In genomic region chr4:8920289-8920965, GRCh38 we compare ENCODE assay signal across 24 cellular contexts. TPM values are rescaled to one million over a fixed set of nuclear protein-coding genes. Genes with fewer than 3 reads are reported as not detected.
DNase-seq lines count a peak whose midpoint lies in the region; ATAC-seq and TF ChIP-seq lines count a peak whose summit lies in the region.
"Had no signal": no experiment of that assay in that cellular context is flagged by ENCODE, and none has a peak within 500 bp of the region (broad histone marks: within the 10 kb centered on the region; RNA-seq: fewer than 3 reads in every experiment).

No MANE protein-coding gene starts in this region.

- H3K4me1 Mint-ChIP-seq in progenitor cell of endocrine pancreas (ENCODE audit: low read depth) = no peaks in the 10 kb centered on the region
- H3K4me1 Mint-ChIP-seq: activated CD4-positive, alpha-beta T cell treated with anti-CD3 and anti-CD28 coated beads, Interleukin-2, amount 10 ng/mL, durations not matched to agents 7 days and 5 days; endodermal cell had no signal

- in situ Hi-C loops in GM13976 (cut with MboI; ENCODE audit: low sequenced_read_pairs, unreplicated experiment) = loop anchor here (25.0 kb wide), 1 partner anchor 308 kb away; no protein-coding TSS in a partner anchor

- H3K27me3 Mint-ChIP-seq in progenitor cell of endocrine pancreas = peaks cover 24% of the 10 kb centered on the region

- CTCF ChIA-PET in OCI-LY7 (lab: Charles Lee; ENCODE audit: unreplicated experiment) = no interaction called here

- H3K4me3 Mint-ChIP-seq in progenitor cell of endocrine pancreas (ENCODE audit: low read depth) = no peak overlapping the region
- H3K4me3 Mint-ChIP-seq: activated CD4-positive, alpha-beta T cell treated with anti-CD3 and anti-CD28 coated beads, Interleukin-2, amount 10 ng/mL, durations not matched to agents 7 days and 5 days; endodermal cell; T-helper 17 cell had no signal

- BruUV-seq in OCI-LY7 (replicated peaks; lab: Mats Ljungman, UMichigan) = no TSS peak

- H3K36me3 Mint-ChIP-seq in progenitor cell of endocrine pancreas (ENCODE audit: insufficient read depth) = no peaks in the 10 kb centered on the region

- H2AFZ ChIP-seq in OCI-LY7 (ENCODE audit: low read length) = no peak overlapping the region

- H3K4me2 ChIP-seq in OCI-LY7 (ENCODE audit: low read length) = no peak overlapping the region

- no peaks in the 10 kb centered on the region for H3K9me2 ChIP-seq in OCI-LY7 (ENCODE audit: insufficient read depth, low read length)

- H3K9me3 ChIP-seq in OCI-LY7 (ENCODE audit: low read length) (no peaks in the 10 kb centered on the region), mucosa of descending colon (peaks cover 4% of the 10 kb centered on the region)
- H3K9me3 ChIP-seq: adrenal gland had no signal

- H3K36me3 ChIP-seq in OCI-LY7 (ENCODE audit: insufficient read depth, low read length) = no peaks in the 10 kb centered on the region
- no peaks in the 10 kb centered on the region for H3K36me3 ChIP-seq in mucosa of descending colon (ENCODE audit: low read depth)
- H3K36me3 ChIP-seq: adrenal gland, brain microvascular endothelial cell, left ventricle myocardium inferior had no signal

- H3K27ac Mint-ChIP-seq in progenitor cell of endocrine pancreas = no peak overlapping the region
- H3K27ac Mint-ChIP-seq: activated CD4-positive, alpha-beta T cell treated with anti-CD3 and anti-CD28 coated beads, Interleukin-2, amount 10 ng/mL, durations not matched to agents 7 days and 5 days; endodermal cell; T-helper 17 cell had no signal

- H3K9me3 Mint-ChIP-seq in progenitor cell of endocrine pancreas (ENCODE audit: low read depth) = peaks cover 13% of the 10 kb centered on the region

- no peaks in the 10 kb centered on the region for H4K20me1 ChIP-seq in OCI-LY7 (ENCODE audit: insufficient read depth, low read length)

- no peaks in the 10 kb centered on the region for H3K4me1 ChIP-seq in OCI-LY7 (ENCODE audit: insufficient read depth, low read length, poor library complexity, severe bottlenecking)
- no peaks in the 10 kb centered on the region for H3K4me1 ChIP-seq in mucosa of descending colon (ENCODE audit: low read depth)
- H3K4me1 ChIP-seq: adrenal gland, left ventricle myocardium inferior had no signal

- intact Hi-C loops in OCI-LY7 (cut with micrococcal nuclease; ENCODE audit: unreplicated experiment) = no loop called here
- intact Hi-C loops in mucosa of descending colon (cut with DNase I, micrococcal nuclease) = no loop called here

- POLR2A ChIA-PET in OCI-LY7 (lab: Charles Lee) = no interaction called here

- DNase-seq in AG08395 (ENCODE audit: low spot score) (peak; percentile 1), GM13976 (ENCODE audit: low spot score) (peak; percentile 13), iPS-NIHi7 (ENCODE audit: extremely low spot score) (peak; percentile 2), progenitor cell of endocrine pancreas (ENCODE audit: low spot score, unreplicated experiment) (peak; percentile 2), globus pallidus (ENCODE audit: low spot score) (no peak), OCI-LY7 (ENCODE audit: low spot score) (no peak), mucosa of descending colon (no peak)
- DNase-seq: activated CD4-positive, alpha-beta T cell treated with anti-CD3 and anti-CD28 coated beads, Interleukin-2, amount 10 ng/mL, durations not matched to agents 7 days and 5 days; brain microvascular endothelial cell; endodermal cell; left ventricle myocardium inferior; MM.1S; NCI-H1436 treated with DMSO at 0.1 percent for 48 hours; NCI-H524 treated with DMSO at 0.1 percent for 48 hours; retina; stimulated activated CD4-positive, alpha-beta T cell treated with anti-CD3 and anti-CD28 coated beads, Interleukin-12 subunit alpha, Interleukin-12 subunit beta, amount 100 ng/mL, for 4 hours; T-helper 17 cell had no signal

- ATAC-seq in GM18511 (IDR thresholded peaks at IDR 0.05; ENCODE audit: unreplicated experiment) (no peak), mucosa of descending colon (no peak)
- ATAC-seq: K562, T-helper 17 cell had no signal

- TF ChIP-seq CTCF in GM13976 (IDR thresholded peaks at IDR 0.05; ENCODE audit: borderline replicate concordance, control extremely low read depth, extremely low read depth, insufficient read depth, missing control alignments) = no peak
- no peak for TF ChIP-seq CTCF in progenitor cell of endocrine pancreas (IDR thresholded peaks at IDR 0.05; ENCODE audit: unreplicated experiment)
- no peak for TF ChIP-seq CTCF in OCI-LY7 (conservative IDR thresholded peaks at IDR 0.05; ENCODE audit: low read length)
- no peak for TF ChIP-seq CTCF in mucosa of descending colon (IDR thresholded peaks at IDR 0.05)

- H3K79me2 ChIP-seq in OCI-LY7 (ENCODE audit: insufficient read depth, low read depth, low read length) = no peaks in the 10 kb centered on the region

- no peak overlapping the region for H3K27ac ChIP-seq in OCI-LY7 (ENCODE audit: low read depth, low read length, poor library complexity, severe bottlenecking)
- H3K27ac ChIP-seq: adrenal gland, brain microvascular endothelial cell, left ventricle myocardium inferior had no signal

- H3K4me3 ChIP-seq in OCI-LY7 (ENCODE audit: low read depth, low read length, poor library complexity, severe bottlenecking) (no peak overlapping the region), mucosa of descending colon (no peak overlapping the region)
- H3K4me3 ChIP-seq: adrenal gland, K562, left ventricle myocardium inferior had no signal

RNA-seq across cellular contexts. Expression of gene HMX1, which starts 48.8 kb away (rescaled TPM):
- 0.65 and 0.87 TPM in 2 replicates for total RNA-seq in progenitor cell of endocrine pancreas
- total RNA-seq in OCI-LY7 (2014; rRNA removed; shearing (Covaris generic)) = not detected in 2 replicates
- total RNA-seq in OCI-LY7 (2022) = not detected in 2 replicates
- under 1 TPM in 1 of 3 donors, not detected in 2; 0.19 TPM for total RNA-seq in mucosa of descending colon
- total RNA-seq: activated CD4-positive, alpha-beta T cell treated with anti-CD3 and anti-CD28 coated beads, Interleukin-2, amount 10 ng/mL, durations not matched to agents 7 days and 5 days; adrenal gland; G401; HT-29; K562; left ventricle myocardium inferior; mononuclear cell; RPMI7951; T-helper 17 cell had no signal

Comparison
In these comparisons a context has a peak if more than half of its experiments do, and no peak if none do; other contexts are left out.
1. DNase-seq: peak in AG08395 (single experiment), GM13976 (single experiment), iPS-NIHi7 (single experiment) and progenitor cell of endocrine pancreas (single experiment); none in globus pallidus (single experiment), OCI-LY7 (single experiment) and mucosa of descending colon (0 of 3).